Comparison of ENCODE assay signal across 1 cellular context in genomic region chr1:21922103-21923014, GRCh38.
TF ChIP-seq lines count a peak whose summit lies in the region.

No MANE protein-coding gene starts in this region.

TF ChIP-seq in GM23338, 12 proteins besides CTCF, POLR2A, EP300 and RAD21 (continued from another document):
- TF ChIP-seq ZNF462 (CRISPR knock-in tag; IDR thresholded peaks at IDR 0.05) (no peak), STAT1 (IDR thresholded peaks at IDR 0.05; ENCODE audit: unreplicated experiment) (no peak), JUNB (IDR thresholded peaks at IDR 0.05; ENCODE audit: unreplicated experiment) (no peak)
TF ChIP-seq in GM23338: peak in this region for 0.
